ENCODE assay signal across 2 cellular contexts in the genomic region with DNA sequence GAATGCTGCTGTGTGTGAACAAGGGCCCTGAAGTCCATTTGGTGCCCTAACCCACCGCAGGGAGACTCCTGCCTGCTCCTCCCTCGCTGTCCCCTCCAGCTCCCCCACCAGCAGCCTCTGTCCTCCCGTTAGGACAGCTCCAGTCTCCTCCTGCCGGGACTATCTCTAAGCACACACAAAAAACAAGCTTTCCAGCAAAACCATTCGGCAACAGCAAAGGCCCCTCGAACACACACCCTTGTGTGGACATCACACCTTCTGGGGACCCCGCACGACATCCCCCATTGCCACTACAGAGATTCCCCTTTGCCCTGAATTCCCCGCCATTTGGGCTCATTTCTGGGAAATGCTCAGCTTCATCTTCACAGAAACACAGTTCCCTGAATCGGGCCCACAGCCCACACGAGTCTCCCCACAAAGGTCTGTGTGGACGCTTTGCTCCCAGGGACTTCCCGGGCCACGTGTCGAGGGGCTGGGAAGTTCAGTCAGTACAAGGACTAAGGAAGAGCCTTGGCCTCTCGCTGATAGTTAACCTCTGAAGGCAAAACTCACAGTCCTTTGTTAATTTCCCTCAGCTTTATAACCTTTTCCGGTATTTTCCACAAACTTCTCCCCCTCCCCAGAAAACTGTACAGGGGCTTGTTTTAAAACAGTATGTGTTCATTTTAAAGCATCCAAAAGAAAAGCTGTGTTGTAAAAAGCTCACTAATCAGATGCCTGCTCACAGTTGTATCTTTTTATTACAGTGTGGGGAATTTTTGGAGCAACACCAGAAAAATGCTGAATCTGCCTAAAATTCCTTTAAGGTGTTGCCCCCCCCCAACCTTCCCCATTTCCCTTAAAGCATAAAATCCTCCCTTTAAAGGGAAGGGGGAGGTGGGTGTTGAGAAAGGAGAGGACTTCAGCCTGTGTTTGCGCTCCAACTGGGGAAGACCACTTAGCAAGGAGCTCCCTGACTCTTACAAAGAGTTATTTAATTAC.
A peak's percentile ranks its signal among the peaks of the same experiment; 100 is the strongest.
TF ChIP-seq lines count a peak whose summit lies in the region.

No MANE protein-coding gene starts in this region.

TF ChIP-seq in A549, 52 proteins besides CTCF, POLR2A, EP300 and RAD21:
- TF ChIP-seq ZFP36 (IDR thresholded peaks at IDR 0.05; ENCODE audit: borderline replicate concordance, partially characterized antibody): no peak
- peak; percentile 59 for TF ChIP-seq MAFK (IDR thresholded peaks at IDR 0.05; ENCODE audit: partially characterized antibody)
- TF ChIP-seq MAX (IDR thresholded peaks at IDR 0.05): 0 out of 2 replicates have a peak, but pooled peaks have one; percentile 29

TF ChIP-seq in IMR-90, 13 proteins besides CTCF, POLR2A, EP300 and RAD21:
- TF ChIP-seq SMC3 (IDR thresholded peaks at IDR 0.05; ENCODE audit: low read depth, low read length): no peak
- TF ChIP-seq RFX5 (IDR thresholded peaks at IDR 0.05; ENCODE audit: low read depth, low read length): no peak
- TF ChIP-seq, protein P1, sequence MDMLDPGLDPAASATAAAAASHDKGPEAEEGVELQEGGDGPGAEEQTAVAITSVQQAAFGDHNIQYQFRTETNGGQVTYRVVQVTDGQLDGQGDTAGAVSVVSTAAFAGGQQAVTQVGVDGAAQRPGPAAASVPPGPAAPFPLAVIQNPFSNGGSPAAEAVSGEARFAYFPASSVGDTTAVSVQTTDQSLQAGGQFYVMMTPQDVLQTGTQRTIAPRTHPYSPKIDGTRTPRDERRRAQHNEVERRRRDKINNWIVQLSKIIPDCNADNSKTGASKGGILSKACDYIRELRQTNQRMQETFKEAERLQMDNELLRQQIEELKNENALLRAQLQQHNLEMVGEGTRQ (IDR thresholded peaks at IDR 0.05; ENCODE audit: low read depth, low read length): peak; percentile 51; the same call in 1 of the 2 replicates
- no peak for TF ChIP-seq NFE2L2 (IDR thresholded peaks at IDR 0.05; ENCODE audit: low read depth, low read length)
- no peak for TF ChIP-seq BHLHE40 (IDR thresholded peaks at IDR 0.05; ENCODE audit: low read depth, low read length)
- TF ChIP-seq MAZ (IDR thresholded peaks at IDR 0.05; ENCODE audit: borderline replicate concordance, low read depth, low read length): no peak
- peak; percentile 45; the same call in 1 of the 2 replicates for TF ChIP-seq MAFK (IDR thresholded peaks at IDR 0.05; ENCODE audit: low read depth, low read length)
TF ChIP-seq in IMR-90: peak in this region for 2.
